ENCODE assay signal across 17 cellular contexts in genomic region chr4:186912606-186913005, GRCh38.
"Had no signal": no experiment of that assay in that cellular context is flagged by ENCODE, and none has a peak within 500 bp of the region (broad histone marks: within the 10 kb centered on the region; RNA-seq: fewer than 3 reads in every experiment).

No MANE protein-coding gene starts in this region.

- H3K4me2 ChIP-seq: SK-N-SH had no signal

- H3K9me2 ChIP-seq: SK-N-SH had no signal

- ATAC-seq: Panc1, T-cell had no signal

- H3K27ac ChIP-seq: RWPE1 had no signal

- DNase-seq: Karpas-422, KG1, NCI-H1092 treated with DMSO at 0.1 percent for 48 hours, NCI-H1436 treated with DMSO at 0.1 percent for 48 hours, NCI-H1694, NCI-H187 treated with DMSO at 0.1 percent for 48 hours, NCI-H2029 treated with DMSO at 0.1 percent for 48 hours, NCI-H2227 treated with DMSO at 0.1 percent for 48 hours, NCI-H524, NCI-H526 treated with DMSO at 0.1 percent for 48 hours, NCI-H748 treated with DMSO at 0.1 percent for 48 hours, SHP77, SK-N-SH, SW 1271, T-cell had no signal

- H3K9me3 ChIP-seq: SK-N-SH had no signal

- H3K9ac ChIP-seq: SK-N-SH had no signal
